Comparison of ENCODE assay signal across 13 cellular contexts in genomic region chr17:72430611-72431432, GRCh38.
DNase-seq lines count a peak whose midpoint lies in the region; FAIRE-seq and TF ChIP-seq lines count a peak whose summit lies in the region.
"Had no signal": no experiment of that assay in that cellular context is flagged by ENCODE, and none has a peak within 500 bp of the region (broad histone marks: within the 10 kb centered on the region; RNA-seq: fewer than 3 reads in every experiment).

No MANE protein-coding gene starts in this region.

- H3K27me3 Mint-ChIP-seq in chondrocyte (ENCODE audit: low read depth), result no peaks in the 10 kb centered on the region

- no peaks in the 10 kb centered on the region for H3K9me3 Mint-ChIP-seq in chondrocyte (ENCODE audit: low read depth)
- H3K9me3 Mint-ChIP-seq: activated T-helper 1 cell treated with anti-CD3 and anti-CD28 coated beads, Interleukin-12 subunit alpha, Interleukin-12 subunit beta, Interleukin-2, Interleukin-4 antibody, amounts not matched to agents 30 ng/mL and 10 ng/mL and 1 ng/mL, durations not matched to agents 14 hours and 24 hours and 36 hours had no signal

- FAIRE-seq in D721Med (lab: Jason Lieb, UNC), result no peak
- FAIRE-seq: H54 had no signal

- TF ChIP-seq RAD21 in Ishikawa (IDR thresholded peaks at IDR 0.05; ENCODE audit: low read depth), result peak; percentile 70

- H3K4me1 Mint-ChIP-seq in chondrocyte (ENCODE audit: low read depth), result peaks cover 5% of the 10 kb centered on the region

- TF ChIP-seq CTCF in D721Med (IDR thresholded peaks at IDR 0.05; ENCODE audit: insufficient read depth, missing control alignments) (peak; percentile 13), chondrocyte (IDR thresholded peaks at IDR 0.05) (peak; percentile 49)

- no peak for TF ChIP-seq EP300 in Ishikawa (IDR thresholded peaks at IDR 0.05; ENCODE audit: borderline replicate concordance)

- DNase-seq in D721Med (ENCODE audit: insufficient read length, low spot score) (no peak), chondrocyte (ENCODE audit: low spot score) (no peak), myocyte (ENCODE audit: low read depth) (peak; percentile 91), DMS79 (lab: John Stamatoyannopoulos, UW) (no peak), cortex of kidney (lab: John Stamatoyannopoulos, UW) (no peak), SHP77 treated with DMSO at 0.1 percent for 48 hours (lab: John Stamatoyannopoulos, UW) (no peak), NCI-H187 (lab: John Stamatoyannopoulos, UW) (no peak)
- DNase-seq: DMS153, heart left ventricle, NCI-H1105 had no signal

- no peak overlapping the region for H3K4me3 Mint-ChIP-seq in chondrocyte (ENCODE audit: unreplicated experiment)
- H3K4me3 Mint-ChIP-seq: activated T-helper 1 cell treated with anti-CD3 and anti-CD28 coated beads, Interleukin-12 subunit alpha, Interleukin-12 subunit beta, Interleukin-2, Interleukin-4 antibody, amounts not matched to agents 30 ng/mL and 10 ng/mL and 1 ng/mL, durations not matched to agents 14 hours and 24 hours and 36 hours had no signal

- H3K27ac Mint-ChIP-seq in chondrocyte (ENCODE audit: unreplicated experiment), result no peak overlapping the region
- H3K27ac Mint-ChIP-seq: activated T-helper 1 cell treated with anti-CD3 and anti-CD28 coated beads, Interleukin-12 subunit alpha, Interleukin-12 subunit beta, Interleukin-2, Interleukin-4 antibody, amounts not matched to agents 30 ng/mL and 10 ng/mL and 1 ng/mL, durations not matched to agents 14 hours and 24 hours and 36 hours had no signal

- H3K36me3 Mint-ChIP-seq in chondrocyte (ENCODE audit: low read depth), result peaks cover 2% of the 10 kb centered on the region

TF ChIP-seq in Ishikawa, 13 proteins besides CTCF, POLR2A, EP300 and RAD21:
- TF ChIP-seq MAX (IDR thresholded peaks at IDR 0.05) (no peak), TAF1 (IDR thresholded peaks at IDR 0.05; ENCODE audit: low read depth) (no peak)
